1 cellular context compared by ENCODE assay signal in the genomic region with DNA sequence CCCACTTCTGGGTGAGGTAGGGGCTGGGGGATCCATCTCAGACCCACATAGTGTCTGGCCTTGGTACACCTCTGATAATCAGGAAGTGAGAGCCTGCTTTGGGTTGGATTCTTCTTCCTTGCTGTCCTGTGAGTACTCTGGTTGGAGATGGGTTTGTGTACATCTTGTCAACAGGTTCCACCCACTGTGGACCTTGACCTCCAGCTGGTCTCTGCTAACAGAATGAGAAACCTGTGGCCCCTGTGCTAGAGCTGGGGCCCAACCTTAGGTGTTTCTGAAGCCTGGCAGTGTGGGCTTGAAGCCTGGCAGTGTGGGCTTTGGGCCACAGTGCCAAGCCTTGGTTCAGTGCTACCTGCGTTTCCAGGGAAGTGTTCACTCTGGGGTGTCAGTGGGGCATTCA.
TF ChIP-seq lines count a peak whose summit lies in the region.

No MANE protein-coding gene starts in this region.

TF ChIP-seq in HepG2, 621 proteins besides CTCF, POLR2A, EP300 and RAD21 (continued from another document and continues in another):
- TF ChIP-seq ZNF142 (CRISPR knock-in tag; IDR thresholded peaks at IDR 0.05), result no peak
- no peak for TF ChIP-seq HOXA9 (CRISPR knock-in tag; IDR thresholded peaks at IDR 0.05; ENCODE audit: borderline replicate concordance)
- TF ChIP-seq ZNF275 (CRISPR knock-in tag; IDR thresholded peaks at IDR 0.05; ENCODE audit: borderline replicate concordance), result no peak
- no peak; the same call in 1 of the 2 replicates for TF ChIP-seq ZNF644 (CRISPR knock-in tag; IDR thresholded peaks at IDR 0.05; ENCODE audit: low read depth)
- TF ChIP-seq HOMEZ (CRISPR knock-in tag; IDR thresholded peaks at IDR 0.05; ENCODE audit: low read depth), result peak; percentile 57; the same call in 1 of the 2 replicates
- TF ChIP-seq ZNF441 (CRISPR knock-in tag; IDR thresholded peaks at IDR 0.05; ENCODE audit: borderline replicate concordance), result peak; percentile 47; the same call in 1 of the 2 replicates
- no peak for TF ChIP-seq SMYD3 (CRISPR knock-in tag; IDR thresholded peaks at IDR 0.05)
- no peak for TF ChIP-seq NFE2 (CRISPR knock-in tag; IDR thresholded peaks at IDR 0.05)
- TF ChIP-seq ADNP (CRISPR knock-in tag; IDR thresholded peaks at IDR 0.05), result no peak
- TF ChIP-seq, protein P1, sequence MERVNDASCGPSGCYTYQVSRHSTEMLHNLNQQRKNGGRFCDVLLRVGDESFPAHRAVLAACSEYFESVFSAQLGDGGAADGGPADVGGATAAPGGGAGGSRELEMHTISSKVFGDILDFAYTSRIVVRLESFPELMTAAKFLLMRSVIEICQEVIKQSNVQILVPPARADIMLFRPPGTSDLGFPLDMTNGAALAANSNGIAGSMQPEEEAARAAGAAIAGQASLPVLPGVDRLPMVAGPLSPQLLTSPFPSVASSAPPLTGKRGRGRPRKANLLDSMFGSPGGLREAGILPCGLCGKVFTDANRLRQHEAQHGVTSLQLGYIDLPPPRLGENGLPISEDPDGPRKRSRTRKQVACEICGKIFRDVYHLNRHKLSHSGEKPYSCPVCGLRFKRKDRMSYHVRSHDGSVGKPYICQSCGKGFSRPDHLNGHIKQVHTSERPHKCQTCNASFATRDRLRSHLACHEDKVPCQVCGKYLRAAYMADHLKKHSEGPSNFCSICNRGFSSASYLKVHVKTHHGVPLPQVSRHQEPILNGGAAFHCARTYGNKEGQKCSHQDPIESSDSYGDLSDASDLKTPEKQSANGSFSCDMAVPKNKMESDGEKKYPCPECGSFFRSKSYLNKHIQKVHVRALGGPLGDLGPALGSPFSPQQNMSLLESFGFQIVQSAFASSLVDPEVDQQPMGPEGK (CRISPR knock-in tag; IDR thresholded peaks at IDR 0.05), result peak; percentile 80
- TF ChIP-seq GZF1 (CRISPR knock-in tag; IDR thresholded peaks at IDR 0.05), result no peak
- 0 out of 2 replicates have a peak, but pooled peaks have one; percentile 52 for TF ChIP-seq CBFB (CRISPR knock-in tag; IDR thresholded peaks at IDR 0.05)
- TF ChIP-seq EED (CRISPR knock-in tag; IDR thresholded peaks at IDR 0.05), result no peak
- no peak for TF ChIP-seq ZNF451 (CRISPR knock-in tag; IDR thresholded peaks at IDR 0.05)
- no peak for TF ChIP-seq ZIK1 (CRISPR knock-in tag; IDR thresholded peaks at IDR 0.05; ENCODE audit: borderline replicate concordance, low read depth)
- TF ChIP-seq, protein P2, sequence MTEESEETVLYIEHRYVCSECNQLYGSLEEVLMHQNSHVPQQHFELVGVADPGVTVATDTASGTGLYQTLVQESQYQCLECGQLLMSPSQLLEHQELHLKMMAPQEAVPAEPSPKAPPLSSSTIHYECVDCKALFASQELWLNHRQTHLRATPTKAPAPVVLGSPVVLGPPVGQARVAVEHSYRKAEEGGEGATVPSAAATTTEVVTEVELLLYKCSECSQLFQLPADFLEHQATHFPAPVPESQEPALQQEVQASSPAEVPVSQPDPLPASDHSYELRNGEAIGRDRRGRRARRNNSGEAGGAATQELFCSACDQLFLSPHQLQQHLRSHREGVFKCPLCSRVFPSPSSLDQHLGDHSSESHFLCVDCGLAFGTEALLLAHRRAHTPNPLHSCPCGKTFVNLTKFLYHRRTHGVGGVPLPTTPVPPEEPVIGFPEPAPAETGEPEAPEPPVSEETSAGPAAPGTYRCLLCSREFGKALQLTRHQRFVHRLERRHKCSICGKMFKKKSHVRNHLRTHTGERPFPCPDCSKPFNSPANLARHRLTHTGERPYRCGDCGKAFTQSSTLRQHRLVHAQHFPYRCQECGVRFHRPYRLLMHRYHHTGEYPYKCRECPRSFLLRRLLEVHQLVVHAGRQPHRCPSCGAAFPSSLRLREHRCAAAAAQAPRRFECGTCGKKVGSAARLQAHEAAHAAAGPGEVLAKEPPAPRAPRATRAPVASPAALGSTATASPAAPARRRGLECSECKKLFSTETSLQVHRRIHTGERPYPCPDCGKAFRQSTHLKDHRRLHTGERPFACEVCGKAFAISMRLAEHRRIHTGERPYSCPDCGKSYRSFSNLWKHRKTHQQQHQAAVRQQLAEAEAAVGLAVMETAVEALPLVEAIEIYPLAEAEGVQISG (CRISPR knock-in tag; IDR thresholded peaks at IDR 0.05), result peak; percentile 83
- TF ChIP-seq NONO (IDR thresholded peaks at IDR 0.05), result no peak
- TF ChIP-seq NONO (CRISPR knock-in tag; conservative IDR thresholded peaks at IDR 0.05), result peak; percentile 83
- TF ChIP-seq ELF1 (CRISPR knock-in tag; IDR thresholded peaks at IDR 0.05), result peak; percentile 83
- no peak for TF ChIP-seq CEBPB (IDR thresholded peaks at IDR 0.05; ENCODE audit: borderline replicate concordance, low read depth, low read length)
- TF ChIP-seq ZBTB46 (CRISPR knock-in tag; IDR thresholded peaks at IDR 0.05; ENCODE audit: borderline replicate concordance), result no peak
- TF ChIP-seq ZBTB7A (CRISPR knock-in tag; IDR thresholded peaks at IDR 0.05), result no peak
- TF ChIP-seq, protein P3, sequence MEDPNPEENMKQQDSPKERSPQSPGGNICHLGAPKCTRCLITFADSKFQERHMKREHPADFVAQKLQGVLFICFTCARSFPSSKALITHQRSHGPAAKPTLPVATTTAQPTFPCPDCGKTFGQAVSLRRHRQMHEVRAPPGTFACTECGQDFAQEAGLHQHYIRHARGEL (CRISPR knock-in tag; IDR thresholded peaks at IDR 0.05), result no peak
- TF ChIP-seq POLR2AphosphoS5 (IDR thresholded peaks at IDR 0.05; ENCODE audit: low read depth, low read length), result no peak
- no peak for TF ChIP-seq SMAD1 (CRISPR knock-in tag; IDR thresholded peaks at IDR 0.05; ENCODE audit: borderline replicate concordance, low read depth)
- TF ChIP-seq ZNF333 (CRISPR knock-in tag; IDR thresholded peaks at IDR 0.05; ENCODE audit: borderline replicate concordance), result no peak
- TF ChIP-seq DMAP1 (CRISPR knock-in tag; IDR thresholded peaks at IDR 0.05), result peak; percentile 35; the same call in 1 of the 2 replicates
- peak; percentile 83 for TF ChIP-seq TBX2 (CRISPR knock-in tag; IDR thresholded peaks at IDR 0.05; ENCODE audit: borderline replicate concordance)
- peak; percentile 99 for TF ChIP-seq SP5 (CRISPR knock-in tag; IDR thresholded peaks at IDR 0.05; ENCODE audit: borderline replicate concordance, low read depth)
- peak in 1 of 2 experiments; percentile 86; a peak in 2 of 4 replicates for TF ChIP-seq KLF16 (CRISPR knock-in tag; IDR thresholded peaks at IDR 0.05)
- 0 out of 2 replicates have a peak, but pooled peaks have one; percentile 58 for TF ChIP-seq MIER2 (CRISPR knock-in tag; IDR thresholded peaks at IDR 0.05)
- TF ChIP-seq ZMAT3 (CRISPR knock-in tag; conservative IDR thresholded peaks at IDR 0.05), result 0 out of 2 replicates have a peak, but pooled peaks have one; percentile 30
- TF ChIP-seq THAP7 (CRISPR knock-in tag; IDR thresholded peaks at IDR 0.05), result no peak; the same call in 1 of the 2 replicates
